ENCODE assay signal across 8 cellular contexts in the genomic region with DNA sequence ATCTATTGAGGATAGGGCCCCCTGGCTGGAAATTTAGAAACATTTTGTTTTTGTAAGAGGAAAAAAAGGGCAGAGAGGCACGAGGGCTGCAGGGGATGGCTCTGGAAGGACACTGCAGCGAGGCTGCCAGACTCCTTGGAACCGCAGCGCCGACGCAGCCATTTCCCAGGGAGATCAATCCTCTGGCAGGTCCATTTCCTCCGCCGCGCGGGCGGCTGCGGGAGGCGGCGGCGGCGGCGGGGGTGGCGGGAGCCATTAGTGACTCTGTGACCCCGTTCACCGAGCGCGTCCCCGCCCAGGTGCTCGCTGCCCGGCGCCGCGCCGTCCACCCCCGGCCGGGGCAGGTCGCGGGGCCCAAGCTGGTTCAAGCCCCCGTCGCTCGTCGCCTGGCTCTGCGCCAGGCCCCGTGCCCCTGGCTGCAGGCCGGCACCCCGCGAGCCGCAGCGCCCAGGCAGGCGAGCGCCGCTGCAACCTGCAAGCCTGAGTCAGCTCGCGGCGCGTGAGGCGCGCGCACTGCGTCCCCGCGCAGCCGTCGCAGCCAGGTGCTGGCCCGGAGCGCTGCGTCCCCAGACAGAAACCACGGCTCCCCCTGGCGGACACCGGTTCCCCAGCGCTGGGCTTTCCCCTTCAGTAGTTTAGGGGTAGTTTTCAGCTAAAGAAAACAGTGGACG.
DNase-seq lines count a peak whose midpoint lies in the region; ATAC-seq and TF ChIP-seq lines count a peak whose summit lies in the region.

No MANE protein-coding gene starts in this region.

- H3K27me3 Mint-ChIP-seq in activated CD4-positive, alpha-beta T cell treated with anti-CD3 and anti-CD28 coated beads, Interleukin-2, amount 10 ng/mL, durations not matched to agents 24 days and 14 days, result peaks cover 9% of the 10 kb centered on the region
- peaks cover 52% of the 10 kb centered on the region for H3K27me3 Mint-ChIP-seq in dendritic cell treated with granulocyte-macrophage colony-stimulating factor and Interleukin-4, amounts not matched to agents 40 ng/mL and 50 ng/mL, for 4 days

- H3K9me3 Mint-ChIP-seq in activated CD4-positive, alpha-beta T cell treated with anti-CD3 and anti-CD28 coated beads, Interleukin-2, amount 10 ng/mL, durations not matched to agents 24 days and 14 days, result no peaks in the 10 kb centered on the region
- no peaks in the 10 kb centered on the region for H3K9me3 Mint-ChIP-seq in dendritic cell treated with granulocyte-macrophage colony-stimulating factor and Interleukin-4, amounts not matched to agents 40 ng/mL and 50 ng/mL, for 4 days

- H3K4me1 ChIP-seq in liver (ENCODE audit: control insufficient read depth in 4 of 4, insufficient read depth in 4 of 4, low read length in 3 of 4), result peaks cover 3 to 25% (median 15%) of the 10 kb centered on the region in 4 donors

- under 1% methylated on average over 67 of the region's 67 CpGs for whole genome bisulfite sequencing in liver

- DNase-seq in AML-193 (lab: John Stamatoyannopoulos, UW) (peak; percentile 82 to 85), NCI-H460 (ENCODE audit: extremely low read depth, low read depth) (peak; percentile 66)
- peak; percentile 98 for DNase-seq in activated CD4-positive, alpha-beta T cell treated with anti-CD3 and anti-CD28 coated beads, Interleukin-2, amount 10 ng/mL, durations not matched to agents 24 days and 14 days
- peak; percentile 95 for DNase-seq in stimulated activated CD4-positive, alpha-beta T cell treated with anti-CD3 and anti-CD28 coated beads, Interleukin-4, amount 100 ng/mL, for 24 hours

- ATAC-seq in GM19023 (IDR thresholded peaks at IDR 0.05; ENCODE audit: unreplicated experiment) (peak; percentile 87), HG03280 (IDR thresholded peaks at IDR 0.05; ENCODE audit: unreplicated experiment) (peak; percentile 87)

- TF ChIP-seq CTCF in liver (IDR thresholded peaks at IDR 0.05; ENCODE audit: low read depth, low read length, missing input control), result peak; percentile 88

- H3K4me3 ChIP-seq in liver (ENCODE audit: low read depth in 1 of 3, low read length in 3 of 3), result peak overlapping the region; percentile 50 to 80 (median 71)

- intact Hi-C loops in activated CD4-positive, alpha-beta T cell treated with anti-CD3 and anti-CD28 coated beads, Interleukin-2, amount 10 ng/mL, durations not matched to agents 24 days and 14 days (cut with micrococcal nuclease), result loop anchor here (1.0 to 5.0 kb wide), 4 partner anchors 43 to 606 kb away; partner anchors contain the start of genes SLC7A1 and UBL3
- intact Hi-C loops in dendritic cell treated with granulocyte-macrophage colony-stimulating factor and Interleukin-4, amounts not matched to agents 40 ng/mL and 50 ng/mL, for 4 days (cut with micrococcal nuclease), result loop anchor here (2.0 to 10.0 kb wide), 2 partner anchors 520 to 606 kb away; partner anchors contain the start of gene SLC7A1

- peak overlapping the region; percentile 73 for H3K27ac Mint-ChIP-seq in activated CD4-positive, alpha-beta T cell treated with anti-CD3 and anti-CD28 coated beads, Interleukin-2, amount 10 ng/mL, durations not matched to agents 24 days and 14 days
- peak overlapping the region; percentile 34 for H3K27ac Mint-ChIP-seq in dendritic cell treated with granulocyte-macrophage colony-stimulating factor and Interleukin-4, amounts not matched to agents 40 ng/mL and 50 ng/mL, for 4 days

- H3K4me3 Mint-ChIP-seq in activated CD4-positive, alpha-beta T cell treated with anti-CD3 and anti-CD28 coated beads, Interleukin-2, amount 10 ng/mL, durations not matched to agents 24 days and 14 days, result peak overlapping the region; percentile 80
- H3K4me3 Mint-ChIP-seq in dendritic cell treated with granulocyte-macrophage colony-stimulating factor and Interleukin-4, amounts not matched to agents 40 ng/mL and 50 ng/mL, for 4 days, result peak overlapping the region; percentile 63

- peak overlapping the region; percentile 42 to 62 for H3K9ac ChIP-seq in liver (ENCODE audit: low read depth in 1 of 2, low read length in 2 of 2)

- no peaks in the 10 kb centered on the region for H3K9me3 ChIP-seq in liver (ENCODE audit: control insufficient read depth in 4 of 4, low read length in 3 of 4)

- H3K27me3 ChIP-seq in liver (ENCODE audit: control insufficient read depth in 4 of 4, insufficient read depth in 4 of 4, low read length in 3 of 4), result no peaks in the 10 kb centered on the region

- H3K36me3 Mint-ChIP-seq in activated CD4-positive, alpha-beta T cell treated with anti-CD3 and anti-CD28 coated beads, Interleukin-2, amount 10 ng/mL, durations not matched to agents 24 days and 14 days (ENCODE audit: low read depth), result no peaks in the 10 kb centered on the region
- no peaks in the 10 kb centered on the region for H3K36me3 Mint-ChIP-seq in dendritic cell treated with granulocyte-macrophage colony-stimulating factor and Interleukin-4, amounts not matched to agents 40 ng/mL and 50 ng/mL, for 4 days (ENCODE audit: low read depth)

- H3K27ac ChIP-seq in liver (ENCODE audit: low read depth in 1 of 2, low read length in 2 of 2), result peak overlapping the region; percentile 88 to 92

- peaks cover 37% of the 10 kb centered on the region for H3K4me1 Mint-ChIP-seq in activated CD4-positive, alpha-beta T cell treated with anti-CD3 and anti-CD28 coated beads, Interleukin-2, amount 10 ng/mL, durations not matched to agents 24 days and 14 days
- H3K4me1 Mint-ChIP-seq in dendritic cell treated with granulocyte-macrophage colony-stimulating factor and Interleukin-4, amounts not matched to agents 40 ng/mL and 50 ng/mL, for 4 days (ENCODE audit: low read depth), result peaks cover 42% of the 10 kb centered on the region

- peak; percentile 86 to 89 for TF ChIP-seq RAD21 in liver (IDR thresholded peaks at IDR 0.05)

- H3K36me3 ChIP-seq in liver (ENCODE audit: control insufficient read depth in 4 of 4, insufficient read depth in 3 of 4, low read depth in 1 of 4, low read length in 3 of 4), result no peaks in the 10 kb centered on the region

TF ChIP-seq in liver, 16 proteins besides CTCF, POLR2A, EP300 and RAD21:
- TF ChIP-seq YY1 (IDR thresholded peaks at IDR 0.05) (peak; percentile 27), JUND (IDR thresholded peaks at IDR 0.05) (no peak), RXRA (IDR thresholded peaks at IDR 0.05) (peak in 1 of 2 donors; percentile 20), NR2F2 (IDR thresholded peaks at IDR 0.05) (no peak)
- TF ChIP-seq, protein P1, sequence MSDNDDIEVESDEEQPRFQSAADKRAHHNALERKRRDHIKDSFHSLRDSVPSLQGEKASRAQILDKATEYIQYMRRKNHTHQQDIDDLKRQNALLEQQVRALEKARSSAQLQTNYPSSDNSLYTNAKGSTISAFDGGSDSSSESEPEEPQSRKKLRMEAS (IDR thresholded peaks at IDR 0.05), result no peak
TF ChIP-seq in liver: peak in this region for 2.

Comparison
In these comparisons a context has a peak if more than half of its experiments do, and no peak if none do; other contexts are left out.
1. Peak in every context shown above with its lines: DNase-seq, ATAC-seq, H3K4me3 ChIP-seq and H3K27ac ChIP-seq.